Comparison of ENCODE assay signal across 1 cellular context in genomic region chr2:127674241-127675209, GRCh38.
TF ChIP-seq lines count a peak whose summit lies in the region.

No MANE protein-coding gene starts in this region.

TF ChIP-seq in SK-N-SH, 30 proteins besides CTCF, POLR2A, EP300 and RAD21 (continued from another document):
- TF ChIP-seq ZBTB33 (IDR thresholded peaks at IDR 0.05; ENCODE audit: borderline replicate concordance, low read depth) = no peak
- no peak for TF ChIP-seq PBX3 (IDR thresholded peaks at IDR 0.05)
- no peak for TF ChIP-seq TEAD4 (IDR thresholded peaks at IDR 0.05; ENCODE audit: borderline replicate concordance, insufficient read depth)
- no peak for TF ChIP-seq YY1 (IDR thresholded peaks at IDR 0.05; ENCODE audit: low read depth)
- TF ChIP-seq NRF1 (IDR thresholded peaks at IDR 0.05; ENCODE audit: low read depth, low read length) = no peak
- no peak for TF ChIP-seq MAX (IDR thresholded peaks at IDR 0.05; ENCODE audit: low read depth)
- no peak for TF ChIP-seq IRF3 (IDR thresholded peaks at IDR 0.05; ENCODE audit: low read depth, low read length)
- no peak for TF ChIP-seq SIN3A (IDR thresholded peaks at IDR 0.05; ENCODE audit: borderline replicate concordance, low read depth, low read length)
- no peak for TF ChIP-seq FOSL2 (IDR thresholded peaks at IDR 0.05; ENCODE audit: borderline replicate concordance, low read depth)
- TF ChIP-seq ELF1 (IDR thresholded peaks at IDR 0.05) = no peak
- no peak for TF ChIP-seq TAF1 (IDR thresholded peaks at IDR 0.05; ENCODE audit: borderline replicate concordance, low read depth, low read length)
- no peak for TF ChIP-seq MEF2A (IDR thresholded peaks at IDR 0.05; ENCODE audit: borderline replicate concordance, low read depth)
- TF ChIP-seq POLR2AphosphoS5 (IDR thresholded peaks at IDR 0.05; ENCODE audit: low read depth, low read length) = no peak
- TF ChIP-seq JUND (IDR thresholded peaks at IDR 0.05) = no peak
- no peak for TF ChIP-seq NFIC (IDR thresholded peaks at IDR 0.05; ENCODE audit: borderline replicate concordance)
- TF ChIP-seq SMC3 (IDR thresholded peaks at IDR 0.05; ENCODE audit: low read depth, low read length) = no peak
- no peak for TF ChIP-seq RCOR1 (IDR thresholded peaks at IDR 0.05; ENCODE audit: low read length)
- no peak for TF ChIP-seq EZH2phosphoT487 (IDR thresholded peaks at IDR 0.05; ENCODE audit: borderline replicate concordance, low read depth)
- TF ChIP-seq USF2 (IDR thresholded peaks at IDR 0.05; ENCODE audit: borderline replicate concordance, low read depth, low read length) = no peak
